8 cellular contexts compared by ENCODE assay signal in genomic region chr10:73730153-73730906, GRCh38. TPM values are rescaled to one million over a fixed set of nuclear protein-coding genes. Genes with fewer than 3 reads are reported as not detected.
DNase-seq lines count a peak whose midpoint lies in the region; ATAC-seq and TF ChIP-seq lines count a peak whose summit lies in the region.

No MANE protein-coding gene starts in this region.

- H3K9me2 ChIP-seq in GM23248 (ENCODE audit: insufficient read depth) = no peaks in the 10 kb centered on the region

- H3F3A ChIP-seq in GM23248 (ENCODE audit: insufficient read depth) = no peaks in the 10 kb centered on the region

- 0 to 1% methylated on average over 52 to 58 of the region's 58 CpGs for WGBS in GM23248 (ENCODE audit: low coverage in 1 of 2, low lambda C conversion rate in 2 of 2, missing lambda C conversion rate in 2 of 2), 2 experiments

- peaks cover 72% of the 10 kb centered on the region for H3K79me2 ChIP-seq in GM23248 (ENCODE audit: insufficient read depth)

- H3K4me3 ChIP-seq in GM23248 (peak overlapping the region; percentile 94), RWPE2 (ENCODE audit: severe bottlenecking) (peak overlapping the region; percentile 71), fibroblast of pulmonary artery (replicated peaks; ENCODE audit: low read depth, low read length) (peak overlapping the region; percentile 93)

- peak overlapping the region; percentile 92 to 95 for H3K27ac Mint-ChIP-seq in natural killer cell treated with Interleukin-12 subunit alpha and Interleukin-12 subunit beta and Interleukin-15 and Interleukin-18, amount 100 ng/mL, for 72 hours

- H3K4me1 ChIP-seq in GM23248 (ENCODE audit: insufficient read depth) = peaks cover 16% of the 10 kb centered on the region
- H3K4me1 ChIP-seq in RWPE2 (ENCODE audit: insufficient read depth, poor library complexity, severe bottlenecking) = peaks cover 6% of the 10 kb centered on the region

- DNase-seq in Daoy (ENCODE audit: low read depth) = peak; percentile 84
- peak; percentile 90 for DNase-seq in GM23248
- DNase-seq in LHCN-M2 (ENCODE audit: low read depth) = peak; percentile 93
- peak; percentile 83 for DNase-seq in RWPE2 (ENCODE audit: low spot score)
- peak; percentile 91 for DNase-seq in activated effector memory CD4-positive, alpha-beta T cell treated with Interleukin-2 at 50 U/mL for 16 hours
- peak; percentile 91 for DNase-seq in fibroblast of pulmonary artery (ENCODE audit: low read depth)
- peak; percentile 90 for DNase-seq in natural killer cell treated with Interleukin-12 subunit alpha and Interleukin-12 subunit beta and Interleukin-15 and Interleukin-18, amount 100 ng/mL, for 72 hours (ENCODE audit: low spot score)
- peak; percentile 87 for DNase-seq in stimulated activated naive CD4-positive, alpha-beta T cell treated with Interleukin-2 at 50 U/mL for 16 hours (lab: John Stamatoyannopoulos, UW)

- no peaks in the 10 kb centered on the region for H3K9me3 ChIP-seq in GM23248 (ENCODE audit: low read depth)
- H3K9me3 ChIP-seq in RWPE2 (ENCODE audit: severe bottlenecking) = no peaks in the 10 kb centered on the region

- H4K20me1 ChIP-seq in GM23248 (ENCODE audit: insufficient read depth) = no peaks in the 10 kb centered on the region

- TF ChIP-seq CTCF in RWPE2 (IDR thresholded peaks at IDR 0.05; ENCODE audit: poor library complexity, severe bottlenecking) (no peak), fibroblast of pulmonary artery (IDR thresholded peaks at IDR 0.05; ENCODE audit: low read length, missing control alignments) (no peak)

- peak overlapping the region; percentile 90 for H3K9ac ChIP-seq in GM23248

- H3K36me3 Mint-ChIP-seq in natural killer cell treated with Interleukin-12 subunit alpha and Interleukin-12 subunit beta and Interleukin-15 and Interleukin-18, amount 100 ng/mL, for 72 hours = peaks cover 13% of the 10 kb centered on the region

- H3K27me3 Mint-ChIP-seq in natural killer cell treated with Interleukin-12 subunit alpha and Interleukin-12 subunit beta and Interleukin-15 and Interleukin-18, amount 100 ng/mL, for 72 hours = no peaks in the 10 kb centered on the region

- ATAC-seq in RWPE2 (ENCODE audit: low read depth) = peak; percentile 90
- peak; percentile 92 to 93 for ATAC-seq in natural killer cell treated with Interleukin-12 subunit alpha and Interleukin-12 subunit beta and Interleukin-15 and Interleukin-18, amount 100 ng/mL, for 72 hours

- H2AFZ ChIP-seq in GM23248 = peak overlapping the region; percentile 93

- no peaks in the 10 kb centered on the region for H3K9me3 Mint-ChIP-seq in natural killer cell treated with Interleukin-12 subunit alpha and Interleukin-12 subunit beta and Interleukin-15 and Interleukin-18, amount 100 ng/mL, for 72 hours

- in situ Hi-C loops in GM23248 (cut with MboI) = no loop called here

- peak overlapping the region; percentile 98 for H3K4me2 ChIP-seq in GM23248 (ENCODE audit: unreplicated experiment)

- H3K27me3 ChIP-seq in GM23248 (replicated peaks; ENCODE audit: insufficient read depth) = no peaks in the 10 kb centered on the region
- H3K27me3 ChIP-seq in RWPE2 (ENCODE audit: insufficient read depth, poor library complexity, severe bottlenecking) = no peaks in the 10 kb centered on the region

- H3K4me1 Mint-ChIP-seq in natural killer cell treated with Interleukin-12 subunit alpha and Interleukin-12 subunit beta and Interleukin-15 and Interleukin-18, amount 100 ng/mL, for 72 hours (ENCODE audit: low read depth in 2 of 2) = peaks cover 11 to 16% of the 10 kb centered on the region in 2 donors

- H3K27ac ChIP-seq in GM23248 (peak overlapping the region; percentile 89), RWPE2 (ENCODE audit: poor library complexity, severe bottlenecking) (peak overlapping the region; percentile 74)

- peak overlapping the region; percentile 93 for H3K4me3 Mint-ChIP-seq in natural killer cell treated with Interleukin-12 subunit alpha and Interleukin-12 subunit beta and Interleukin-15 and Interleukin-18, amount 100 ng/mL, for 72 hours

- H3K36me3 ChIP-seq in GM23248 (ENCODE audit: low read depth) = peaks cover 21% of the 10 kb centered on the region; the same call in 1 of the 2 replicates
- peaks cover 27% of the 10 kb centered on the region for H3K36me3 ChIP-seq in RWPE2 (ENCODE audit: low read depth)

RNA-seq across cellular contexts. Expression of gene SEC24C, which starts 13.8 kb away (rescaled TPM):
- total RNA-seq in Daoy (2014; rRNA removed; shearing (Covaris generic)) = 30.2 and 40.3 TPM in 2 replicates
- 75.6 and 87.1 TPM in 2 replicates for total RNA-seq in GM23248 (2014; rRNA removed; shearing (Covaris generic))
- polyA plus RNA-seq in GM23248 (2016; fragmentation: Nextera tagmentation; extraction: Ambion mirVana) = 30.6 and 31.4 TPM in 2 replicates
- total RNA-seq in LHCN-M2 (2014; rRNA removed) = 66.2 and 77.2 TPM in 2 replicates
- polyA plus RNA-seq in LHCN-M2 (2012) = 60.4 TPM
- 100 to 1,000 TPM; 152 to 172 TPM for total RNA-seq in natural killer cell treated with Interleukin-12 subunit alpha and Interleukin-12 subunit beta and Interleukin-15 and Interleukin-18, amount 100 ng/mL, for 72 hours

RNA-seq across cellular contexts. Expression of gene AGAP5, which starts 32.4 kb away (rescaled TPM):
- total RNA-seq in Daoy (2014; rRNA removed; shearing (Covaris generic)) = 1.1 and 1.8 TPM in 2 replicates
- total RNA-seq in GM23248 (2014; rRNA removed; shearing (Covaris generic)) = 2.1 and 3.9 TPM in 2 replicates
- 0.75 and 0.80 TPM in 2 replicates for polyA plus RNA-seq in GM23248 (2016; fragmentation: Nextera tagmentation; extraction: Ambion mirVana)
- 1.0 and 2.5 TPM in 2 replicates for total RNA-seq in LHCN-M2 (2014; rRNA removed)
- polyA plus RNA-seq in LHCN-M2 (2012) = 1.0 TPM
- total RNA-seq in natural killer cell treated with Interleukin-12 subunit alpha and Interleukin-12 subunit beta and Interleukin-15 and Interleukin-18, amount 100 ng/mL, for 72 hours = 10 to 100 TPM in 1 of 2 donors, 1 to 10 TPM in 1; 9.8 to 26.0 TPM

RNA-seq across cellular contexts. Expression of gene CHCHD1, which starts 51.5 kb away (rescaled TPM):
- total RNA-seq in Daoy (2014; rRNA removed; shearing (Covaris generic)) = 31.0 and 32.3 TPM in 2 replicates
- total RNA-seq in GM23248 (2014; rRNA removed; shearing (Covaris generic)) = 23.1 and 26.9 TPM in 2 replicates
- polyA plus RNA-seq in GM23248 (2016; fragmentation: Nextera tagmentation; extraction: Ambion mirVana) = 66.3 and 73.0 TPM in 2 replicates
- total RNA-seq in LHCN-M2 (2014; rRNA removed) = 32.5 and 40.1 TPM in 2 replicates
- polyA plus RNA-seq in LHCN-M2 (2012) = 85.1 TPM
- total RNA-seq in natural killer cell treated with Interleukin-12 subunit alpha and Interleukin-12 subunit beta and Interleukin-15 and Interleukin-18, amount 100 ng/mL, for 72 hours = 10 to 100 TPM; 18.7 to 28.5 TPM

RNA-seq across cellular contexts. Expression of gene ZSWIM8, which starts 55.1 kb away (rescaled TPM):
- 26.8 and 27.1 TPM in 2 replicates for total RNA-seq in Daoy (2014; rRNA removed; shearing (Covaris generic))
- 44.4 and 61.5 TPM in 2 replicates for total RNA-seq in GM23248 (2014; rRNA removed; shearing (Covaris generic))
- polyA plus RNA-seq in GM23248 (2016; fragmentation: Nextera tagmentation; extraction: Ambion mirVana) = 24.3 and 25.5 TPM in 2 replicates
- 57.6 and 85.6 TPM in 2 replicates for total RNA-seq in LHCN-M2 (2014; rRNA removed)
- 66.0 TPM for polyA plus RNA-seq in LHCN-M2 (2012)
- 100 to 1,000 TPM; 121 to 148 TPM for total RNA-seq in natural killer cell treated with Interleukin-12 subunit alpha and Interleukin-12 subunit beta and Interleukin-15 and Interleukin-18, amount 100 ng/mL, for 72 hours

Comparison
In these comparisons a context has a peak if more than half of its experiments do, and no peak if none do; other contexts are left out.
1. Peak in every context shown above with its lines: DNase-seq, ATAC-seq, H3K4me3 ChIP-seq and H3K27ac ChIP-seq.